9 cellular contexts compared by ENCODE assay signal in the genomic region with DNA sequence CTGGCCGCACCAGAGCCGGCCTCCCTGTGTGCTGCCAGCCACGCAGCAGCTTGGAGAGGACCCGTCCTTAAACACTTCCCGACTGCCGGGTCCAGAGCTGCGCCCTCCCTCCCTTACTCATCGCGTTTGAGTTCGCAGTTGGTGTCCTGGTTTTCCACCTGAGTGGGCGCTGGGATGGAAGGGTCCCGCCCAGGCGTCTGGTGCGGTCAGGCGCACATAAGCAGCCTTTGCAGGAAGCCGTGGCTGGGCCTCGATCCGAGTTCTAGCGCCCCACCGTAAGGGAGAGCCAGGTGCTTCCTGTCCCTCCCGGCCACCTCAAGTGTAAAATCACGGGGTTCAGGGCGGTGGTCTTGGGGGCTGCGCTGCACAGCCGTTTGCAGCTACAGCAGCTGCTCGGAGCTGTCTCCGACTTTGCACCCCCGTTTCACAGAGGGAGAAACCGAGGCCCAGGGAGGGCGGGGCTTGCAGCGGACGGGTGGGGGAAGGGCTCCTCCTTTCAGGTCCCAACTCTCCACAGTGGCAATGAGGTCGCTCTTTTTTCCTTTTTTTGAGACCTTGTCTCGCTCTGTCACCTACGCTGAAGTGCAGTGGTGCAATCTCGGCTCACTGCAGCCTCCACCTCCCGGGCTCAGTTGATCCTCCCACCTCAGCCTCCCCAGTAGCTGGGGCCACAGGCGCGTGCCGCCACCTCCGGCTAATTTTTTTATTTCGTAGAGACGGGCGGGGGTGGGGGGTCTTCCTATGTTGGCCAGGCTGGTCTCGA. TPM values are rescaled to one million over a fixed set of nuclear protein-coding genes. Genes with fewer than 3 reads are reported as not detected.
DNase-seq lines count a peak whose midpoint lies in the region; TF ChIP-seq lines count a peak whose summit lies in the region.
"Had no signal": no experiment of that assay in that cellular context is flagged by ENCODE, and none has a peak within 500 bp of the region (broad histone marks: within the 10 kb centered on the region; RNA-seq: fewer than 3 reads in every experiment).

No MANE protein-coding gene starts in this region.

- H3K36me3 ChIP-seq in Loucy (ENCODE audit: insufficient read depth, low read length) (no peaks in the 10 kb centered on the region), colonic mucosa (no peaks in the 10 kb centered on the region), adrenal gland (replicated peaks in 1 of 2) (no peaks in the 10 kb centered on the region)

- intact Hi-C loops in Calu3 (cut with micrococcal nuclease; ENCODE audit: unreplicated experiment): no loop called here
- intact Hi-C loops in colonic mucosa (cut with DNase I): no loop called here
- intact Hi-C loops in adrenal gland (cut with DNase I): no loop called here

- H3K4me3 Mint-ChIP-seq in Calu3 (ENCODE audit: low read depth, unreplicated experiment) (peak overlapping the region; percentile 88), osteocyte (ENCODE audit: unreplicated experiment) (peak overlapping the region; percentile 64)

- H3K27ac ChIP-seq in colonic mucosa: no peak overlapping the region
- H3K27ac ChIP-seq in adrenal gland: no peak overlapping the region

- peaks cover 4% of the 10 kb centered on the region; the same call in 1 of the 2 replicates for H3F3A ChIP-seq in Loucy (ENCODE audit: low read depth)

- H3K9me2 ChIP-seq in Loucy (replicated peaks; ENCODE audit: low read depth, low read length): no peaks in the 10 kb centered on the region

- TF ChIP-seq CTCF in Calu3 (IDR thresholded peaks at IDR 0.05; ENCODE audit: unreplicated experiment) (no peak), Loucy (conservative IDR thresholded peaks at IDR 0.05; ENCODE audit: low read length) (no peak), colonic mucosa (IDR thresholded peaks at IDR 0.05) (no peak), osteocyte (IDR thresholded peaks at IDR 0.05) (no peak), adrenal gland (IDR thresholded peaks at IDR 0.05) (no peak)

- H3K27me3 ChIP-seq in Loucy (ENCODE audit: insufficient read depth, low read length, poor library complexity, severe bottlenecking) (no peaks in the 10 kb centered on the region), colonic mucosa (no peaks in the 10 kb centered on the region), adrenal gland (no peaks in the 10 kb centered on the region)

- no peak overlapping the region for H3K27ac Mint-ChIP-seq in Calu3 (ENCODE audit: unreplicated experiment)
- no peak overlapping the region for H3K27ac Mint-ChIP-seq in osteocyte (ENCODE audit: unreplicated experiment)

- H3K9me3 Mint-ChIP-seq in Calu3 (ENCODE audit: low read depth, unreplicated experiment) (peaks cover 3% of the 10 kb centered on the region), osteocyte (ENCODE audit: unreplicated experiment) (no peaks in the 10 kb centered on the region)

- DNase-seq in Calu3 (no peak), colonic mucosa (no peak), osteocyte (ENCODE audit: extremely low spot score, unreplicated experiment) (no peak), iPS-NIHi11 (ENCODE audit: low spot score) (no peak), activated gamma-delta T cell treated with Interleukin-2 at 50 U/mL for 16 hours (no peak), globus pallidus (ENCODE audit: low spot score) (no peak), adrenal gland (no peak)

- no peak for TF ChIP-seq POLR2A in adrenal gland (IDR thresholded peaks at IDR 0.05)

- H3K4me3 ChIP-seq in Loucy (ENCODE audit: low read length, poor library complexity, severe bottlenecking): peak overlapping the region; percentile 90
- peak overlapping the region; percentile 74 for H3K4me3 ChIP-seq in colonic mucosa
- peak overlapping the region in 2 of 4 donors; percentile 37 to 73 for H3K4me3 ChIP-seq in adrenal gland

- CTCF ChIA-PET in Calu3 (lab: Charles Lee): interaction anchor here (0.7 to 1.2 kb wide), 4 partner anchors 12 to 129 kb away, joined by 3 to 4 read pairs (median 4); no protein-coding TSS in a partner anchor

- BruUV-seq in Calu3 (replicated peaks; lab: Mats Ljungman, UMichigan): no TSS peak

- H3K4me2 ChIP-seq in Loucy (ENCODE audit: low read depth, low read length, poor library complexity, severe bottlenecking): peak overlapping the region; percentile 79

- H3K4me1 Mint-ChIP-seq in Calu3 (ENCODE audit: low read depth, unreplicated experiment): no peaks in the 10 kb centered on the region
- H3K4me1 Mint-ChIP-seq in osteocyte (ENCODE audit: unreplicated experiment): peaks cover 6% of the 10 kb centered on the region

- H3K9me3 ChIP-seq in Loucy (ENCODE audit: insufficient read depth, low read depth, low read length): no peaks in the 10 kb centered on the region
- no peaks in the 10 kb centered on the region for H3K9me3 ChIP-seq in colonic mucosa
- H3K9me3 ChIP-seq in adrenal gland (replicated peaks in 1 of 3): no peaks in the 10 kb centered on the region

- no peak overlapping the region for H2AFZ ChIP-seq in Loucy (ENCODE audit: low read length)

- H3K36me3 Mint-ChIP-seq in Calu3 (ENCODE audit: insufficient read depth, unreplicated experiment) (peaks cover 55% of the 10 kb centered on the region), osteocyte (ENCODE audit: unreplicated experiment) (no peaks in the 10 kb centered on the region)

- WGBS in adrenal gland, 4 donors: 60 to 68% (median 63%) methylated on average over 25 to 45 of the region's 45 CpGs

- no peaks in the 10 kb centered on the region for H3K27me3 Mint-ChIP-seq in Calu3 (ENCODE audit: unreplicated experiment)
- H3K27me3 Mint-ChIP-seq in osteocyte (ENCODE audit: unreplicated experiment): no peaks in the 10 kb centered on the region

- H3K9ac ChIP-seq in Loucy (ENCODE audit: low read depth, low read length, poor library complexity, severe bottlenecking) (peak overlapping the region; percentile 84), colonic mucosa (ENCODE audit: low read depth in 2 of 2, low read length in 2 of 2) (peak overlapping the region in 1 of 2 donors; percentile 24)

- peaks cover 40% of the 10 kb centered on the region for H3K79me2 ChIP-seq in Loucy (ENCODE audit: insufficient read depth, low read length)

- H3K4me1 ChIP-seq in Loucy (ENCODE audit: insufficient read depth, low read length, poor library complexity, severe bottlenecking) (peaks cover 39% of the 10 kb centered on the region), colonic mucosa (peaks cover 7% of the 10 kb centered on the region), adrenal gland (replicated peaks in 1 of 2) (peaks cover 9 to 16% of the 10 kb centered on the region in 2 donors)

- peaks cover 21% of the 10 kb centered on the region for H4K20me1 ChIP-seq in Loucy (ENCODE audit: insufficient read depth, low read length, poor library complexity, severe bottlenecking)

RNA-seq across cellular contexts. Expression of a gene that starts 51.3 kb away (rescaled TPM):
- total RNA-seq in Calu3 (2022): not detected in 2 replicates
- total RNA-seq in colonic mucosa: under 1 TPM in 1 of 2 donors, not detected in 1; 0.47 TPM
- not detected in 2 replicates for total RNA-seq in osteocyte
- 1 to 10 TPM in 3 of 8 donors, under 1 TPM in 1, not detected in 4; 0.65 to 1.4 (median 1.4) TPM for total RNA-seq in adrenal gland
- polyA plus RNA-seq in adrenal gland: 1 to 10 TPM in 1 of 3 donors, under 1 TPM in 1, not detected in 1; 0.88 to 1.2 TPM
- total RNA-seq: LHCN-M2 had no signal

RNA-seq across cellular contexts. Expression of a gene that starts 59.5 kb away (rescaled TPM):
- not detected in 2 replicates for total RNA-seq in Calu3 (2022)
- total RNA-seq in colonic mucosa: under 1 TPM in 1 of 2 donors, not detected in 1; 0.24 TPM
- total RNA-seq in osteocyte: not detected in 2 replicates
- total RNA-seq in adrenal gland: under 1 TPM in 1 of 8 donors, not detected in 7; 0.11 TPM
- 1 to 10 TPM in 1 of 3 donors, under 1 TPM in 1, not detected in 1; 0.44 to 1.9 TPM for polyA plus RNA-seq in adrenal gland
- total RNA-seq: LHCN-M2 had no signal
